2 cellular contexts compared by ENCODE assay signal in the genomic region with DNA sequence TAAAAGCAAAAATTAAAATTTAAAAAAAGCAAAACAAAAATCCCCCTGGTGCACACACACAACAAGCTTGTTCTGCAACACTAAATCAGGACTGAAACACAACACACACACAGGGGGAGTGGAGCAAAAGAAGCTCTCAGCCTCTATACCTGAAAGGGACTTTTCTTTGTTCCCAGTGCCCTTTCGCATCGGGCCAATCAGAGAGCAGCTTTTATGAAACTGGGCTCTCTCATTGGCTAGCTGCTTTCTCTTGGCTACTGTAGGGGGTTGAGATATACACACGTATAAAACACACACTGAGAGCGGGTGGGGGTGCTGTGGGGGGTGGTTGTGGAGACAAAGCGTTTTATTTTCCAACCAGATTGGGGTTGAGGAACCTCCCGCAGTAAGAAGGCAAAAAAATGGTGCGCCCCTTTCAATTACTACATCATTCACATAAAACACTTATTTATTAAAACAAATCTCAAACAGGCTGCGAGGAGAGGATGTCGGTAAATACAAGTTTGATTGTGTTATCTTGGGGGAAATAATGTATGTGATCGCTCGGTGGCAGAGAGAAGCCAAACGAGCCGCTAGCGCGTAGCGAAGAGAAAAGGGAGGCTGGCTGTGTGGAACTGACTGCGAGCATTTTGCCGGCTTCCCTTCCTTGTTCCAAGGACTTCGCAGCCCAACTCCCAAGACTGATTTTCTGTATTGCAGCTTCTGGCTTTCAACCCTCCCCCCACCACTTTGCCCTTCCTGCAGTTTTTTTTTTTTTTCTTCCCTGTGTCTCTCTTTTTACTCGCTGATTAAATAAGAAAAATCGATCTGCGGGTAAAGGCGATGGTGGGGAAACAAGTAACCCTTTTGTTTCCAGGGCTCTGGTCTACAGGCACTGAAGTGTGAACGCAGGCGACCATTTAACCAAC.
TF ChIP-seq lines count a peak whose summit lies in the region.

No MANE protein-coding gene starts in this region.

TF ChIP-seq in HEK293, 187 proteins besides CTCF, POLR2A, EP300 and RAD21 (continued from another document and continues in another):
- TF ChIP-seq, protein P1, sequence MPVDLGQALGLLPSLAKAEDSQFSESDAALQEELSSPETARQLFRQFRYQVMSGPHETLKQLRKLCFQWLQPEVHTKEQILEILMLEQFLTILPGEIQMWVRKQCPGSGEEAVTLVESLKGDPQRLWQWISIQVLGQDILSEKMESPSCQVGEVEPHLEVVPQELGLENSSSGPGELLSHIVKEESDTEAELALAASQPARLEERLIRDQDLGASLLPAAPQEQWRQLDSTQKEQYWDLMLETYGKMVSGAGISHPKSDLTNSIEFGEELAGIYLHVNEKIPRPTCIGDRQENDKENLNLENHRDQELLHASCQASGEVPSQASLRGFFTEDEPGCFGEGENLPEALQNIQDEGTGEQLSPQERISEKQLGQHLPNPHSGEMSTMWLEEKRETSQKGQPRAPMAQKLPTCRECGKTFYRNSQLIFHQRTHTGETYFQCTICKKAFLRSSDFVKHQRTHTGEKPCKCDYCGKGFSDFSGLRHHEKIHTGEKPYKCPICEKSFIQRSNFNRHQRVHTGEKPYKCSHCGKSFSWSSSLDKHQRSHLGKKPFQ (tag by site-specific recombination; IDR thresholded peaks at IDR 0.05), result peak; percentile 52
- TF ChIP-seq, protein P2, sequence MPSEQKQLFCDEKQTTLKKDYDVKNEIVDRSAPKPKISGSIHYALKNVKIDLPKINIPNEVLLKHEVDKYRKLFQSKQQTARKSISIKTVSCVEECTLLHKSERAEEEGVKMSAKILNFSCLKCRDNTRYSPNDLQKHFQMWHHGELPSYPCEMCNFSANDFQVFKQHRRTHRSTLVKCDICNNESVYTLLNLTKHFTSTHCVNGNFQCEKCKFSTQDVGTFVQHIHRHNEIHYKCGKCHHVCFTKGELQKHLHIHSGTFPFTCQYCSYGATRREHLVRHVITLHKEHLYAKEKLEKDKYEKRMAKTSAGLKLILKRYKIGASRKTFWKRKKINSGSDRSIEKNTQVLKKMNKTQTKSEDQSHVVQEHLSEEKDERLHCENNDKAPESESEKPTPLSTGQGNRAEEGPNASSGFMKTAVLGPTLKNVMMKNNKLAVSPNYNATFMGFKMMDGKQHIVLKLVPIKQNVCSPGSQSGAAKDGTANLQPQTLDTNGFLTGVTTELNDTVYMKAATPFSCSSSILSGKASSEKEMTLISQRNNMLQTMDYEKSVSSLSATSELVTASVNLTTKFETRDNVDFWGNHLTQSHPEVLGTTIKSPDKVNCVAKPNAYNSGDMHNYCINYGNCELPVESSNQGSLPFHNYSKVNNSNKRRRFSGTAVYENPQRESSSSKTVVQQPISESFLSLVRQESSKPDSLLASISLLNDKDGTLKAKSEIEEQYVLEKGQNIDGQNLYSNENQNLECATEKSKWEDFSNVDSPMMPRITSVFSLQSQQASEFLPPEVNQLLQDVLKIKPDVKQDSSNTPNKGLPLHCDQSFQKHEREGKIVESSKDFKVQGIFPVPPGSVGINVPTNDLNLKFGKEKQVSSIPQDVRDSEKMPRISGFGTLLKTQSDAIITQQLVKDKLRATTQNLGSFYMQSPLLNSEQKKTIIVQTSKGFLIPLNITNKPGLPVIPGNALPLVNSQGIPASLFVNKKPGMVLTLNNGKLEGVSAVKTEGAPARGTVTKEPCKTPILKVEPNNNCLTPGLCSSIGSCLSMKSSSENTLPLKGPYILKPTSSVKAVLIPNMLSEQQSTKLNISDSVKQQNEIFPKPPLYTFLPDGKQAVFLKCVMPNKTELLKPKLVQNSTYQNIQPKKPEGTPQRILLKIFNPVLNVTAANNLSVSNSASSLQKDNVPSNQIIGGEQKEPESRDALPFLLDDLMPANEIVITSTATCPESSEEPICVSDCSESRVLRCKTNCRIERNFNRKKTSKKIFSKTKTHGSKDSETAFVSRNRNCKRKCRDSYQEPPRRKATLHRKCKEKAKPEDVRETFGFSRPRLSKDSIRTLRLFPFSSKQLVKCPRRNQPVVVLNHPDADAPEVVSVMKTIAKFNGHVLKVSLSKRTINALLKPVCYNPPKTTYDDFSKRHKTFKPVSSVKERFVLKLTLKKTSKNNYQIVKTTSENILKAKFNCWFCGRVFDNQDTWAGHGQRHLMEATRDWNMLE (tag by site-specific recombination; conservative IDR thresholded peaks at IDR 0.05; ENCODE audit: low read depth), result 0 out of 2 replicates have a peak, but pooled peaks have one; percentile 23
- TF ChIP-seq KLF10 (tag by site-specific recombination; IDR thresholded peaks at IDR 0.05), result no peak
- TF ChIP-seq MYNN (tag by site-specific recombination; IDR thresholded peaks at IDR 0.05; ENCODE audit: borderline replicate concordance), result peak; percentile 96
- TF ChIP-seq, protein P3, sequence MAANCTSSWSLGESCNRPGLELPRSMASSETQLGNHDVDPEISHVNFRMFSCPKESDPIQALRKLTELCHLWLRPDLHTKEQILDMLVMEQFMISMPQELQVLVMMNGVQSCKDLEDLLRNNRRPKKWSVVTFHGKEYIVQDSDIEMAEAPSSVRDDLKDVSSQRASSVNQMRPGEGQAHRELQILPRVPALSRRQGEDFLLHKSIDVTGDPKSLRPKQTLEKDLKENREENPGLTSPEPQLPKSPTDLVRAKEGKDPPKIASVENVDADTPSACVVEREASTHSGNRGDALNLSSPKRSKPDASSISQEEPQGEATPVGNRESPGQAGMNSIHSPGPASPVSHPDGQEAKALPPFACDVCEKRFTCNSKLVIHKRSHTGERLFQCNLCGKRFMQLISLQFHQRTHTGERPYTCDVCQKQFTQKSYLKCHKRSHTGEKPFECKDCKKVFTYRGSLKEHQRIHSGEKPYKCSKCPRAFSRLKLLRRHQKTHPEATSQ (tag by site-specific recombination; IDR thresholded peaks at IDR 0.05), result no peak
- no peak for TF ChIP-seq ZNF544 (tag by site-specific recombination; IDR thresholded peaks at IDR 0.05)
- no peak for TF ChIP-seq TRIM28 (IDR thresholded peaks at IDR 0.05; ENCODE audit: borderline replicate concordance, low read length)
- TF ChIP-seq ZFP37 (tag by site-specific recombination; IDR thresholded peaks at IDR 0.05), result peak; percentile 45; the same call in 1 of the 2 replicates
- no peak for TF ChIP-seq SALL2 (tag by site-specific recombination; IDR thresholded peaks at IDR 0.05; ENCODE audit: borderline replicate concordance)
- TF ChIP-seq ZNF138 (tag by site-specific recombination; IDR thresholded peaks at IDR 0.05; ENCODE audit: borderline replicate concordance), result no peak
- no peak for TF ChIP-seq ZNF10 (tag by site-specific recombination; IDR thresholded peaks at IDR 0.05)
- peak; percentile 78 for TF ChIP-seq IKZF3 (tag by site-specific recombination; IDR thresholded peaks at IDR 0.05)
- TF ChIP-seq GLIS2 (tag by site-specific recombination; IDR thresholded peaks at IDR 0.05), result peak; percentile 98
- TF ChIP-seq, protein P4, sequence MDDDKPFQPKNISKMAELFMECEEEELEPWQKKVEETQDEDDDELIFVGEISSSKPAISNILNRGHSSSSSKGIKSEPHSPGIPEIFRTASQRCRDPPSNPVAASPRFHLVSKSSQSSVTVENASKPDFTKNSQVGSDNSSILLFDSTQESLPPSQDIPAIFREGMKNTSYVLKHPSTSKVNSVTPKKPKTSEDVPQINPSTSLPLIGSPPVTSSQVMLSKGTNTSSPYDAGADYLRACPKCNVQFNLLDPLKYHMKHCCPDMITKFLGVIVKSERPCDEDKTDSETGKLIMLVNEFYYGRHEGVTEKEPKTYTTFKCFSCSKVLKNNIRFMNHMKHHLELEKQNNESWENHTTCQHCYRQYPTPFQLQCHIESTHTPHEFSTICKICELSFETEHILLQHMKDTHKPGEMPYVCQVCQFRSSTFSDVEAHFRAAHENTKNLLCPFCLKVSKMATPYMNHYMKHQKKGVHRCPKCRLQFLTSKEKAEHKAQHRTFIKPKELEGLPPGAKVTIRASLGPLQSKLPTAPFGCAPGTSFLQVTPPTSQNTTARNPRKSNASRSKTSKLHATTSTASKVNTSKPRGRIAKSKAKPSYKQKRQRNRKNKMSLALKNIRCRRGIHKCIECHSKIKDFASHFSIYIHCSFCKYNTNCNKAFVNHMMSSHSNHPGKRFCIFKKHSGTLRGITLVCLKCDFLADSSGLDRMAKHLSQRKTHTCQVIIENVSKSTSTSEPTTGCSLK (tag by site-specific recombination; IDR thresholded peaks at IDR 0.05), result no peak
- no peak for TF ChIP-seq ZNF621 (tag by site-specific recombination; IDR thresholded peaks at IDR 0.05)

TF ChIP-seq in HepG2, 621 proteins besides CTCF, POLR2A, EP300 and RAD21 (continued from another document and continues in another):
- TF ChIP-seq THYN1 (CRISPR knock-in tag; IDR thresholded peaks at IDR 0.05; ENCODE audit: borderline replicate concordance, low read depth) (no peak), ZNF772 (CRISPR knock-in tag; IDR thresholded peaks at IDR 0.05) (no peak), MBNL3 (CRISPR knock-in tag; conservative IDR thresholded peaks at IDR 0.05) (no peak), NR3C1 (CRISPR knock-in tag; IDR thresholded peaks at IDR 0.05) (no peak), RFXAP (CRISPR knock-in tag; IDR thresholded peaks at IDR 0.05; ENCODE audit: borderline replicate concordance) (no peak; the same call in 1 of the 2 replicates), SIX1 (CRISPR knock-in tag; IDR thresholded peaks at IDR 0.05; ENCODE audit: borderline replicate concordance) (no peak), BORCS8-MEF2B (CRISPR knock-in tag; IDR thresholded peaks at IDR 0.05) (no peak), ZNF496 (CRISPR knock-in tag; IDR thresholded peaks at IDR 0.05; ENCODE audit: insufficient replicate concordance) (no peak), ZNF232 (CRISPR knock-in tag; IDR thresholded peaks at IDR 0.05; ENCODE audit: borderline replicate concordance) (no peak), ATM (IDR thresholded peaks at IDR 0.05; ENCODE audit: borderline replicate concordance) (no peak), ADNP (CRISPR knock-in tag; IDR thresholded peaks at IDR 0.05) (no peak), ZNF746 (CRISPR knock-in tag; IDR thresholded peaks at IDR 0.05) (0 out of 2 replicates have a peak, but pooled peaks have one; percentile 49), RCOR2 (CRISPR knock-in tag; IDR thresholded peaks at IDR 0.05) (0 out of 2 replicates have a peak, but pooled peaks have one; percentile 30), KLF12 (CRISPR knock-in tag; IDR thresholded peaks at IDR 0.05; ENCODE audit: borderline replicate concordance) (no peak), ZFP1 (CRISPR knock-in tag; IDR thresholded peaks at IDR 0.05) (no peak), HOXA9 (CRISPR knock-in tag; IDR thresholded peaks at IDR 0.05; ENCODE audit: borderline replicate concordance) (no peak)
- TF ChIP-seq, protein P5, sequence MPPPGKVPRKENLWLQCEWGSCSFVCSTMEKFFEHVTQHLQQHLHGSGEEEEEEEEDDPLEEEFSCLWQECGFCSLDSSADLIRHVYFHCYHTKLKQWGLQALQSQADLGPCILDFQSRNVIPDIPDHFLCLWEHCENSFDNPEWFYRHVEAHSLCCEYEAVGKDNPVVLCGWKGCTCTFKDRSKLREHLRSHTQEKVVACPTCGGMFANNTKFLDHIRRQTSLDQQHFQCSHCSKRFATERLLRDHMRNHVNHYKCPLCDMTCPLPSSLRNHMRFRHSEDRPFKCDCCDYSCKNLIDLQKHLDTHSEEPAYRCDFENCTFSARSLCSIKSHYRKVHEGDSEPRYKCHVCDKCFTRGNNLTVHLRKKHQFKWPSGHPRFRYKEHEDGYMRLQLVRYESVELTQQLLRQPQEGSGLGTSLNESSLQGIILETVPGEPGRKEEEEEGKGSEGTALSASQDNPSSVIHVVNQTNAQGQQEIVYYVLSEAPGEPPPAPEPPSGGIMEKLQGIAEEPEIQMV (CRISPR knock-in tag; IDR thresholded peaks at IDR 0.05; ENCODE audit: low read depth), result 0 out of 2 replicates have a peak, but pooled peaks have one; percentile 22
- TF ChIP-seq, protein P6, sequence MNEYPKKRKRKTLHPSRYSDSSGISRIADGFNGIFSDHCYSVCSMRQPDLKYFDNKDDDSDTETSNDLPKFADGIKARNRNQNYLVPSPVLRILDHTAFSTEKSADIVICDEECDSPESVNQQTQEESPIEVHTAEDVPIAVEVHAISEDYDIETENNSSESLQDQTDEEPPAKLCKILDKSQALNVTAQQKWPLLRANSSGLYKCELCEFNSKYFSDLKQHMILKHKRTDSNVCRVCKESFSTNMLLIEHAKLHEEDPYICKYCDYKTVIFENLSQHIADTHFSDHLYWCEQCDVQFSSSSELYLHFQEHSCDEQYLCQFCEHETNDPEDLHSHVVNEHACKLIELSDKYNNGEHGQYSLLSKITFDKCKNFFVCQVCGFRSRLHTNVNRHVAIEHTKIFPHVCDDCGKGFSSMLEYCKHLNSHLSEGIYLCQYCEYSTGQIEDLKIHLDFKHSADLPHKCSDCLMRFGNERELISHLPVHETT (CRISPR knock-in tag; conservative IDR thresholded peaks at IDR 0.05), result no peak
- TF ChIP-seq, protein P7, sequence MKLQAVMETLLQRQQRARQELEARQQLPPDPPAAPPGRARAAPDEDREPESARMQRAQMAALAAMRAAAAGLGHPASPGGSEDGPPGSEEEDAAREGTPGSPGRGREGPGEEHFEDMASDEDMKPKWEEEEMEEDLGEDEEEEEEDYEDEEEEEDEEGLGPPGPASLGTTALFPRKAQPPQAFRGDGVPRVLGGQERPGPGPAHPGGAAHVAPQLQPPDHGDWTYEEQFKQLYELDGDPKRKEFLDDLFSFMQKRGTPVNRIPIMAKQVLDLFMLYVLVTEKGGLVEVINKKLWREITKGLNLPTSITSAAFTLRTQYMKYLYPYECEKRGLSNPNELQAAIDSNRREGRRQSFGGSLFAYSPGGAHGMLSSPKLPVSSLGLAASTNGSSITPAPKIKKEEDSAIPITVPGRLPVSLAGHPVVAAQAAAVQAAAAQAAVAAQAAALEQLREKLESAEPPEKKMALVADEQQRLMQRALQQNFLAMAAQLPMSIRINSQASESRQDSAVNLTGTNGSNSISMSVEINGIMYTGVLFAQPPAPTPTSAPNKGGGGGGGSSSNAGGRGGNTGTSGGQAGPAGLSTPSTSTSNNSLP (IDR thresholded peaks at IDR 0.05; ENCODE audit: low read depth, low read length), result peak; percentile 21; the same call in 1 of the 2 replicates
- TF ChIP-seq, protein P8, sequence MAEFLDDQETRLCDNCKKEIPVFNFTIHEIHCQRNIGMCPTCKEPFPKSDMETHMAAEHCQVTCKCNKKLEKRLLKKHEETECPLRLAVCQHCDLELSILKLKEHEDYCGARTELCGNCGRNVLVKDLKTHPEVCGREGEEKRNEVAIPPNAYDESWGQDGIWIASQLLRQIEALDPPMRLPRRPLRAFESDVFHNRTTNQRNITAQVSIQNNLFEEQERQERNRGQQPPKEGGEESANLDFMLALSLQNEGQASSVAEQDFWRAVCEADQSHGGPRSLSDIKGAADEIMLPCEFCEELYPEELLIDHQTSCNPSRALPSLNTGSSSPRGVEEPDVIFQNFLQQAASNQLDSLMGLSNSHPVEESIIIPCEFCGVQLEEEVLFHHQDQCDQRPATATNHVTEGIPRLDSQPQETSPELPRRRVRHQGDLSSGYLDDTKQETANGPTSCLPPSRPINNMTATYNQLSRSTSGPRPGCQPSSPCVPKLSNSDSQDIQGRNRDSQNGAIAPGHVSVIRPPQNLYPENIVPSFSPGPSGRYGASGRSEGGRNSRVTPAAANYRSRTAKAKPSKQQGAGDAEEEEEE (CRISPR knock-in tag; IDR thresholded peaks at IDR 0.05; ENCODE audit: borderline replicate concordance), result no peak
